Comparison of ENCODE assay signal across 8 cellular contexts in the genomic region with DNA sequence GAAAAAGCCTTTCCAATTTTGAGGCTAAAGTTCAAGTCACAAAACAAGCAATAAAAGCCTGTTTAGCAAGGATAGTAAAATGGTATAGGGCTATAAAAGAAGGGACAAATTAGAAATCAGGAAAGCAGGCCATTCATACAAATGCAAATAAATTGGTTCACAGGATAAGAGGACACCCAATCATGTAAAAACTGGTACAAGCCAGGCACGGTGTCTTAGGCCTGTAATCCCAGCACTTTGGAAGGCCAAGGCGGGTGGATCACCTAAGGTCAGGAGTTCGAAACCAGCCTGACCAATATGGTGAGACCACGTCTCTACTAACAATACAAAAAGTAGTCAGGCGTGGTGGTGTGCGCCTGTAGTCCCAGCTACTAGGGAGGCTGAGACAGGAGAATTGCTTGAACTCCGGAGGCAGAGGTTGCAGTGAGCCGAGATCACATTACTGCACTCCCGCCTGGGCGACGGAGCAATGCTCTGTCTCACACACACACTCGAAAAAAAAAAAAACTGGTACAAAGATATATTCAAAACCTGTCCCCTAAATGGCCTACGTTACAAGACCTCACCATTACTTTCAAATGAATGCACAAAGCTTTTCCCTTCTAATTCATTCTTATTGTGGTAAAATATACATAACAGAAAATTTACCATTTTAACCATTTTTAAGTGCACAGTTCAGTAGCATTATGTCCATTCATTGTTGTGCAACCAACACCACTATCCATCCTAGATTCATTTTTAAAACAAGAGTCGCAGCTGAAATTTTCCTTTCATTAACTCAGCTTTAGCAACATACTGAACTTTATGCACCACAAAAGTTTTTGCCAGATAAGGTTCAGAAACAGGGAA. TPM values are rescaled to one million over a fixed set of nuclear protein-coding genes. Genes with fewer than 3 reads are reported as not detected.
A peak's percentile ranks its signal among the peaks of the same experiment; 100 is the strongest.
DNase-seq lines count a peak whose midpoint lies in the region; ATAC-seq and TF ChIP-seq lines count a peak whose summit lies in the region.

No MANE protein-coding gene starts in this region.

- peak overlapping the region; percentile 72 for H3K4me3 ChIP-seq in CD8-positive, alpha-beta T cell (ENCODE audit: low read depth, low read length)
- H3K4me3 ChIP-seq in OCI-LY1 (ENCODE audit: low read depth, low read length, poor library complexity, severe bottlenecking): peak overlapping the region; percentile 74
- peak overlapping the region; percentile 71 to 76 for H3K4me3 ChIP-seq in neutrophil (ENCODE audit: low read depth in 1 of 2, low read length in 1 of 2)

- no peaks in the 10 kb centered on the region for H3F3A ChIP-seq in OCI-LY1 (ENCODE audit: insufficient read depth, low read length)

- H3K27me3 ChIP-seq in CD8-positive, alpha-beta T cell (ENCODE audit: insufficient read depth, low read length): no peaks in the 10 kb centered on the region
- H3K27me3 ChIP-seq in OCI-LY1 (ENCODE audit: insufficient read depth, low read length) (no peaks in the 10 kb centered on the region), neutrophil (peaks cover 49% of the 10 kb centered on the region)

- peak overlapping the region; percentile 91 for H3K27ac Mint-ChIP-seq in CD8-positive, alpha-beta T cell
- H3K27ac Mint-ChIP-seq in endothelial cell (ENCODE audit: unreplicated experiment): peak overlapping the region; percentile 84

- H3K36me3 ChIP-seq in CD8-positive, alpha-beta T cell (ENCODE audit: insufficient read depth, low read length): no peaks in the 10 kb centered on the region
- H3K36me3 ChIP-seq in OCI-LY1 (ENCODE audit: insufficient read depth, low read length) (peaks cover 5% of the 10 kb centered on the region; the same call in 1 of the 2 replicates), neutrophil (no peaks in the 10 kb centered on the region)

- no peaks in the 10 kb centered on the region for H3K27me3 Mint-ChIP-seq in CD8-positive, alpha-beta T cell (ENCODE audit: low read depth)
- peaks cover 6% of the 10 kb centered on the region for H3K27me3 Mint-ChIP-seq in endothelial cell (ENCODE audit: unreplicated experiment)

- CTCF ChIA-PET in CD8-positive, alpha-beta T cell (lab: Charles Lee): interaction anchor here (1.3 to 1.7 kb wide), 2 partner anchors 43 to 255 kb away, joined by 4 read pairs; a partner anchor contains a TSS

- no peaks in the 10 kb centered on the region for H3K9me3 ChIP-seq in CD8-positive, alpha-beta T cell (ENCODE audit: low read length)
- H3K9me3 ChIP-seq in OCI-LY1 (ENCODE audit: low read length) (no peaks in the 10 kb centered on the region), neutrophil (no peaks in the 10 kb centered on the region)

- H4K20me1 ChIP-seq in OCI-LY1 (ENCODE audit: insufficient read depth, low read length): no peaks in the 10 kb centered on the region

- no peak for ATAC-seq in CD8-positive, alpha-beta T cell

- no peak for DNase-seq in CD8-positive, alpha-beta T cell
- DNase-seq in endothelial cell (ENCODE audit: low spot score) (no peak), ACHN (no peak), HuH-7 (ENCODE audit: low spot score) (no peak), NCI-H2029 treated with DMSO at 0.1 percent for 48 hours (lab: John Stamatoyannopoulos, UW) (no peak), SHP77 (lab: John Stamatoyannopoulos, UW) (no peak)

- peak overlapping the region; percentile 91 for H3K4me3 Mint-ChIP-seq in CD8-positive, alpha-beta T cell
- peak overlapping the region; percentile 94 for H3K4me3 Mint-ChIP-seq in endothelial cell (ENCODE audit: unreplicated experiment)

- peak overlapping the region; percentile 12; the same call in 1 of the 2 replicates for H2AFZ ChIP-seq in OCI-LY1 (ENCODE audit: low read length)

- no peak for TF ChIP-seq CTCF in CD8-positive, alpha-beta T cell (IDR thresholded peaks at IDR 0.05)
- no peak for TF ChIP-seq CTCF in OCI-LY1 (IDR thresholded peaks at IDR 0.05; ENCODE audit: low read length)
- TF ChIP-seq CTCF in endothelial cell (IDR thresholded peaks at IDR 0.05; ENCODE audit: unreplicated experiment): no peak
- no peak for TF ChIP-seq CTCF in neutrophil (IDR thresholded peaks at IDR 0.05)

- peaks cover 24% of the 10 kb centered on the region for H3K4me1 Mint-ChIP-seq in CD8-positive, alpha-beta T cell (ENCODE audit: low read depth)
- peaks cover 23% of the 10 kb centered on the region for H3K4me1 Mint-ChIP-seq in endothelial cell (ENCODE audit: unreplicated experiment)

- peak overlapping the region; percentile 67 for H3K4me2 ChIP-seq in OCI-LY1 (ENCODE audit: low read length)

- H3K79me2 ChIP-seq in OCI-LY1 (ENCODE audit: insufficient read depth, low read length): peaks cover 18% of the 10 kb centered on the region; the same call in 1 of the 2 replicates

- POLR2A ChIA-PET in CD8-positive, alpha-beta T cell (lab: Charles Lee): interaction anchor here (0.7 to 2.6 kb wide), 2 partner anchors 256 to 290 kb away, joined by 3 to 14 read pairs; a partner anchor contains a TSS

- peak overlapping the region; percentile 80 for H3K9ac ChIP-seq in OCI-LY1 (ENCODE audit: low read length)

- no peaks in the 10 kb centered on the region for H3K9me3 Mint-ChIP-seq in CD8-positive, alpha-beta T cell
- H3K9me3 Mint-ChIP-seq in endothelial cell (ENCODE audit: unreplicated experiment): no peaks in the 10 kb centered on the region

- intact Hi-C loops in CD8-positive, alpha-beta T cell (cut with DNase I, micrococcal nuclease): loop anchor here (2.0 to 5.0 kb wide), 5 partner anchors 155 to 877 kb away; a partner anchor contains a TSS

- in situ Hi-C loops in ACHN (cut with HindIII; ENCODE audit: low pct_ligation_motif_present, low pct_unique_long_range_greater_than_20kb, low sequenced_read_pairs): no loop called here

- no peaks in the 10 kb centered on the region for H3K9me2 ChIP-seq in OCI-LY1 (ENCODE audit: low read depth, low read length)

- H3K36me3 Mint-ChIP-seq in CD8-positive, alpha-beta T cell: peaks cover 10% of the 10 kb centered on the region
- peaks cover 5% of the 10 kb centered on the region for H3K36me3 Mint-ChIP-seq in endothelial cell (ENCODE audit: low read depth, unreplicated experiment)

- H3K4me1 ChIP-seq in CD8-positive, alpha-beta T cell (ENCODE audit: insufficient read depth, low read length): peaks cover 8% of the 10 kb centered on the region
- H3K4me1 ChIP-seq in OCI-LY1 (ENCODE audit: insufficient read depth, low read length, severe bottlenecking) (peaks cover 24% of the 10 kb centered on the region), neutrophil (ENCODE audit: control insufficient read depth in 1 of 2, insufficient read depth in 1 of 2, low read depth in 1 of 2, low read length in 1 of 2) (peaks cover 11 to 13% of the 10 kb centered on the region in 2 experiments)

- H3K27ac ChIP-seq in CD8-positive, alpha-beta T cell (ENCODE audit: low read depth, low read length): peak overlapping the region; percentile 47
- peak overlapping the region; percentile 2 for H3K27ac ChIP-seq in OCI-LY1 (ENCODE audit: low read depth, low read length, poor library complexity, severe bottlenecking)
- H3K27ac ChIP-seq in neutrophil: no peak overlapping the region

RNA-seq across cellular contexts. Expression of a gene that starts 1.1 kb away (rescaled TPM):
- 1 to 10 TPM; 5.8 to 6.5 TPM for total RNA-seq in CD8-positive, alpha-beta T cell
- total RNA-seq in endothelial cell (ENCODE audit: unreplicated experiment): 31.2 TPM
